Comparison of ENCODE assay signal across 11 cellular contexts in genomic region chr6:31574106-31575061, GRCh38.
DNase-seq lines count a peak whose midpoint lies in the region; ATAC-seq and TF ChIP-seq lines count a peak whose summit lies in the region.
"Had no signal": no experiment of that assay in that cellular context is flagged by ENCODE, and none has a peak within 500 bp of the region (broad histone marks: within the 10 kb centered on the region; RNA-seq: fewer than 3 reads in every experiment).

No MANE protein-coding gene starts in this region.

- ATAC-seq in effector memory CD8-positive, alpha-beta T cell (replicated peaks) = no peak
- ATAC-seq in stimulated activated naive CD8-positive, alpha-beta T cell treated with anti-CD3 and anti-CD28 coated beads, Interleukin-15, Interleukin-2, amounts not matched to agents 100 U/mL and 50 U/mL, for 24 hours = peak; percentile 3

- H3K4me1 Mint-ChIP-seq in effector memory CD8-positive, alpha-beta T cell (ENCODE audit: low read depth in 2 of 2) = peaks cover 70 to 89% of the 10 kb centered on the region in 2 donors

- peaks cover 66% of the 10 kb centered on the region for H3K36me3 Mint-ChIP-seq in effector memory CD8-positive, alpha-beta T cell (ENCODE audit: insufficient read depth)

- peak; percentile 58 for DNase-seq in activated naive CD4-positive, alpha-beta T cell treated with Interleukin-2 at 50 U/mL for 16 hours
- DNase-seq in activated naive CD4-positive, alpha-beta T cell (lab: John Stamatoyannopoulos, UW) = no peak
- DNase-seq in NB4 (ENCODE audit: low read depth) (peak; percentile 46), ecto neural progenitor cell (ENCODE audit: low spot score) (no peak), substantia nigra (lab: John Stamatoyannopoulos, UW) (no peak), NCI-H69 (lab: John Stamatoyannopoulos, UW) (no peak)
- DNase-seq in effector memory CD8-positive, alpha-beta T cell = no peak
- DNase-seq in stimulated activated naive CD8-positive, alpha-beta T cell treated with anti-CD3 and anti-CD28 coated beads, Interleukin-15, Interleukin-2, amounts not matched to agents 100 U/mL and 50 U/mL, for 24 hours = peak; percentile 64
- DNase-seq: NCI-H2029 treated with DMSO at 0.1 percent for 48 hours, occipital lobe had no signal

- H3K4me3 ChIP-seq in NB4 (ENCODE audit: low read depth, low read length) = peak overlapping the region; percentile 98
- H3K4me3 ChIP-seq: HAP-1 had no signal

- no peak overlapping the region for H3K27ac ChIP-seq in substantia nigra (ENCODE audit: low read depth, low read length, poor library complexity, severe bottlenecking)

- H3K4me3 Mint-ChIP-seq in effector memory CD8-positive, alpha-beta T cell = peak overlapping the region; percentile 82 to 99

- TF ChIP-seq CTCF in NB4 (IDR thresholded peaks at IDR 0.05; ENCODE audit: low read depth, low read length) = peak; percentile 10

- peak overlapping the region; percentile 92 to 98 for H3K27ac Mint-ChIP-seq in effector memory CD8-positive, alpha-beta T cell

- no peaks in the 10 kb centered on the region for H3K27me3 Mint-ChIP-seq in effector memory CD8-positive, alpha-beta T cell

- no peak for TF ChIP-seq POLR2A in NB4 (IDR thresholded peaks at IDR 0.05; ENCODE audit: extremely low read depth, insufficient read length)

- H3K9me3 Mint-ChIP-seq in effector memory CD8-positive, alpha-beta T cell = no peaks in the 10 kb centered on the region

Comparison
In these comparisons a context has a peak if more than half of its experiments do, and no peak if none do; other contexts are left out.
1. DNase-seq: peak in activated naive CD4-positive, alpha-beta T cell treated with Interleukin-2 at 50 U/mL for 16 hours (single experiment), NB4 (single experiment) and stimulated activated naive CD8-positive, alpha-beta T cell treated with anti-CD3 and anti-CD28 coated beads, Interleukin-15, Interleukin-2, amounts not matched to agents 100 U/mL and 50 U/mL, for 24 hours (single experiment); none in activated naive CD4-positive, alpha-beta T cell (0 of 4), effector memory CD8-positive, alpha-beta T cell (0 of 3), ecto neural progenitor cell (single experiment), substantia nigra (0 of 49) and NCI-H69 (single experiment).